ENCODE assay signal across 1 cellular context in the genomic region with DNA sequence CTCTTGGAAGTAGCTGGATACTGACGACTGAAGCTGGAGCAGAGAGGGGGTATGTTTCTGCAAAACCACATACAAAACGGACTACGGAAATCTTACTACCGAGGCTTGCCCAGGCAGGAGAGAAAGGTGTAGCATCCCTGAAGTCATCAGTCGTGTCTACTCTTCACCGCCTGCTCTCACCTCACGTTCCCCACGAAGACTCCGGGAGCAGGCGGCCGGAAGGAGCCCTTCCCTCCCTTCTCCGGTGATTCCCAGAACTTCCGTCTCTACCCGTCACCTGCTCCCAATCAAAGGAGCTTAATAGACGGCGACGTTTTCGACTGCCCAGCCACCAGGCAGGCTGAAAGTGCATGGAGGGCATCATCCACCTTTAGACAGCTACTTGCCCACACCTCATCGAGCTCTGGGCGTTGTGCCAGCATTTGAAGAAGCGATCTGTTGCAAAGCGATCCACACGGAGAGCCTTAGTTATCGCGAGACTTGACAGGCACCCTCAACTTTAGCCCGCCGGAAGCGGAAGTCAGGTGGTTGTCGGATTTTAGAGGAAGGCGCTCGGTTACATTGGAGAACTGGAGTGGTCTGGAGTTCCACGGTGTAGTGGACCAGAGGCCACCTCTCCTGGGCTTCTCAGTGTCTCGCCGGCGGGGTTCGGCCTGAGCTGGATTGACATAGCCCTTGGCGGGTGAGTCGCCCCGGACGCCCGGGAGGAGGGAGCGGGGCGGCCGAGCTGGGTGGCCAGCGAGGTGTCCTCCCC.
A peak's percentile ranks its signal among the peaks of the same experiment; 100 is the strongest.
TF ChIP-seq lines count a peak whose summit lies in the region.

A gene (plus strand): TSS at position 523 of the 754 bp plus-strand sequence. CDS start 2,809 bp downstream, outside the sequence.

TF ChIP-seq in HCT116, 20 proteins besides CTCF, POLR2A, EP300 and RAD21 (continued from another document):
- TF ChIP-seq EZH2phosphoT487 (IDR thresholded peaks at IDR 0.05; ENCODE audit: borderline replicate concordance): no peak
- no peak for TF ChIP-seq CEBPB (IDR thresholded peaks at IDR 0.05; ENCODE audit: low read depth)
- peak; percentile 45 for TF ChIP-seq TCF7L2 (IDR thresholded peaks at IDR 0.05; ENCODE audit: borderline replicate concordance, extremely low read depth, insufficient read depth, insufficient read length)
- peak; percentile 43 for TF ChIP-seq SIN3A (IDR thresholded peaks at IDR 0.05; ENCODE audit: low read depth)
- TF ChIP-seq SRF (IDR thresholded peaks at IDR 0.05; ENCODE audit: low read depth): no peak
- no peak for TF ChIP-seq CBX3 (IDR thresholded peaks at IDR 0.05; ENCODE audit: low read depth)
- TF ChIP-seq, protein P1, sequence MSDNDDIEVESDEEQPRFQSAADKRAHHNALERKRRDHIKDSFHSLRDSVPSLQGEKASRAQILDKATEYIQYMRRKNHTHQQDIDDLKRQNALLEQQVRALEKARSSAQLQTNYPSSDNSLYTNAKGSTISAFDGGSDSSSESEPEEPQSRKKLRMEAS (IDR thresholded peaks at IDR 0.05): peak; percentile 91
- TF ChIP-seq ELF1 (IDR thresholded peaks at IDR 0.05; ENCODE audit: borderline replicate concordance, low read depth): peak; percentile 23; the same call in 1 of the 2 replicates
- no peak for TF ChIP-seq EGR1 (IDR thresholded peaks at IDR 0.05; ENCODE audit: low read depth)
- TF ChIP-seq, protein P2, sequence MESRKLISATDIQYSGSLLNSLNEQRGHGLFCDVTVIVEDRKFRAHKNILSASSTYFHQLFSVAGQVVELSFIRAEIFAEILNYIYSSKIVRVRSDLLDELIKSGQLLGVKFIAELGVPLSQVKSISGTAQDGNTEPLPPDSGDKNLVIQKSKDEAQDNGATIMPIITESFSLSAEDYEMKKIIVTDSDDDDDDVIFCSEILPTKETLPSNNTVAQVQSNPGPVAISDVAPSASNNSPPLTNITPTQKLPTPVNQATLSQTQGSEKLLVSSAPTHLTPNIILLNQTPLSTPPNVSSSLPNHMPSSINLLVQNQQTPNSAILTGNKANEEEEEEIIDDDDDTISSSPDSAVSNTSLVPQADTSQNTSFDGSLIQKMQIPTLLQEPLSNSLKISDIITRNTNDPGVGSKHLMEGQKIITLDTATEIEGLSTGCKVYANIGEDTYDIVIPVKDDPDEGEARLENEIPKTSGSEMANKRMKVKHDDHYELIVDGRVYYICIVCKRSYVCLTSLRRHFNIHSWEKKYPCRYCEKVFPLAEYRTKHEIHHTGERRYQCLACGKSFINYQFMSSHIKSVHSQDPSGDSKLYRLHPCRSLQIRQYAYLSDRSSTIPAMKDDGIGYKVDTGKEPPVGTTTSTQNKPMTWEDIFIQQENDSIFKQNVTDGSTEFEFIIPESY (IDR thresholded peaks at IDR 0.05; ENCODE audit: extremely low read depth, insufficient replicate concordance, low read length): peak; percentile 93
- no peak for TF ChIP-seq SP1 (IDR thresholded peaks at IDR 0.05; ENCODE audit: low read depth)
